ENCODE assay signal across 1 cellular context in genomic region chr19:35901055-35901644, GRCh38.
TF ChIP-seq lines count a peak whose summit lies in the region.

No MANE protein-coding gene starts in this region.

TF ChIP-seq in endothelial cell of umbilical vein, 7 proteins besides CTCF, POLR2A, EP300 and RAD21:
- no peak for TF ChIP-seq EZH2 (IDR thresholded peaks at IDR 0.05; ENCODE audit: borderline replicate concordance, low read depth, low read length, severe bottlenecking)
- TF ChIP-seq GATA2 (IDR thresholded peaks at IDR 0.05; ENCODE audit: insufficient read depth, insufficient read length, low read depth, low read length), result no peak
- TF ChIP-seq MYC (IDR thresholded peaks at IDR 0.05; ENCODE audit: low read depth, low read length), result no peak
- TF ChIP-seq FOS (IDR thresholded peaks at IDR 0.05; ENCODE audit: borderline replicate concordance, insufficient read depth, low read length), result no peak
- no peak for TF ChIP-seq POLR2AphosphoS5 (IDR thresholded peaks at IDR 0.05; ENCODE audit: insufficient read depth, low read depth, low read length)
- TF ChIP-seq MAX (IDR thresholded peaks at IDR 0.05; ENCODE audit: insufficient read depth, insufficient read length), result no peak
- TF ChIP-seq JUN (IDR thresholded peaks at IDR 0.05; ENCODE audit: borderline replicate concordance, insufficient read depth, insufficient read length, low read depth), result no peak
